ENCODE assay signal across 8 cellular contexts in the genomic region with DNA sequence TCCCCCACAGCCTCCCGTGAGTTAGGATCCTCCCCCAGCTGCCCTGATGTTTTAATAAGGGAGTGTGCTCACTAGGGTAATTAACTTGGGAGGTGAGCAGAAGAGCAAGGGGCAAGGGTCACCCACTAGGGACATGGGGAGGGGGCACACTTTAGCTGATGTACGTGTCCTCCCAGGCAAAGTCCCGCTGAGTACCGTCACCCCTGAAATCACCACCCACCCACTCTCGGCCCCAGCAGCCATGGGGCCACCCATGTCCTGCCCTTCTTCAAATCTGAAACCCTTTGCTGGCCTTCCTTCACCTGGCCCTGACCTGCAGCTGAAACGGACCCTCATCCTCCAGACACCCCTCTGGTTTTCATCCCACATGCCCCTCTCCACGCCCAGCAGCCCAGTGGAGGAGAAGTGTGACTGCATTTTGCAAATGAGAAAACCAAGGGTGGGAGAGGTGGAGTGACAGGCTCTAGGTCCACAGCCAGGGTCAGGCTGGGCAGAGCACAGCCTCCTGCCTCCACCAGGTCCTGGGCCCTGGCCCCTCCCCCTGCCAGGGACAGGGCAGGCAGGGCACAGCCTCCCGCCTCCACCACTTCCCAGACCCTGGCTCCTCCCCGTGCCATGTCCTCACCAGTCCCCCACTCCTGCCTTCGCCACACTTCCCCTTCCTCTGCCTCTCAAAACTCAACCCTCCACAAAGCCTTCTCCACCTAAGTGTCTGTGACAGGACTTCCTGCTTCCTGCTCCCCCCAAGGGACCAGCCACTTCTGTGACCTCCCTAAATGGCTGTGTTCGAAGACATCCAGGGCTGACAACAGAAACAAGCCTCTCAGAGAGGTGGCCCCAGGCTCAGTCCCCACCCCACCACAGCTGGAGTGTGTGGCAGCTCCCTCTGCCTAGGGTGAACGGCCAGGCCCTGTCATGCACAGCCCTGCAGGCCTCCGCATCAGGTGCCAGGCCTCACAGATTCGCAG. TPM values are rescaled to one million over a fixed set of nuclear protein-coding genes. Genes with fewer than 3 reads are reported as not detected.
DNase-seq lines count a peak whose midpoint lies in the region; ATAC-seq and TF ChIP-seq lines count a peak whose summit lies in the region.

No MANE protein-coding gene starts in this region.

- no peaks in the 10 kb centered on the region for H3K36me3 Mint-ChIP-seq in immature natural killer cell

- H3K4me1 ChIP-seq in thymus (ENCODE audit: control insufficient read depth, insufficient read depth, low read length), result peaks cover 14% of the 10 kb centered on the region

- ATAC-seq in GM21447 (IDR thresholded peaks at IDR 0.05; ENCODE audit: unreplicated experiment) (peak; percentile 94), HG03575 (IDR thresholded peaks at IDR 0.05; ENCODE audit: extremely low read depth, insufficient number of reproducible peaks, low FRiP score, unreplicated experiment) (peak; percentile 86)

- peak overlapping the region; percentile 47 to 77 (median 63) for H3K4me3 Mint-ChIP-seq in immature natural killer cell

- H3K4me3 ChIP-seq in thymus (ENCODE audit: low read length), result no peak overlapping the region

- H3K27me3 ChIP-seq in thymus (ENCODE audit: control insufficient read depth, insufficient read depth), result no peaks in the 10 kb centered on the region

- WGBS in thymus, result 61% methylated on average over 14 of the region's 14 CpGs

- no peaks in the 10 kb centered on the region for H3K9me3 Mint-ChIP-seq in immature natural killer cell

- no peaks in the 10 kb centered on the region for H3K9me3 ChIP-seq in thymus (ENCODE audit: control insufficient read depth)

- H3K27ac Mint-ChIP-seq in immature natural killer cell, result peak overlapping the region; percentile 87 to 98 (median 96)

- H3K36me3 ChIP-seq in thymus (ENCODE audit: control insufficient read depth, insufficient read depth), result peaks cover 20% of the 10 kb centered on the region

- peaks cover 0 to 4% (median 0%) of the 10 kb centered on the region in 3 donors for H3K27me3 Mint-ChIP-seq in immature natural killer cell (ENCODE audit: low read depth in 3 of 3)

- H3K4me1 Mint-ChIP-seq in immature natural killer cell, result peaks cover 47 to 49% of the 10 kb centered on the region in 2 donors

- DNase-seq in GM10266 (ENCODE audit: extremely low spot score) (peak; percentile 53), activated T-cell treated with anti-CD3 and anti-CD28 coated beads for 48 hours (ENCODE audit: low read depth) (peak; percentile 12), immature natural killer cell (peak; percentile 70 to 76 (median 74)), cortex of kidney (lab: John Stamatoyannopoulos, UW) (no peak), SW480 (ENCODE audit: low spot score) (no peak)

- peak overlapping the region; percentile 83 for H3K27ac ChIP-seq in thymus (ENCODE audit: low read depth)

- no peak for TF ChIP-seq CTCF in GM10266 (IDR thresholded peaks at IDR 0.05; ENCODE audit: control insufficient read depth, insufficient read depth, low read depth, missing control alignments)

RNA-seq across cellular contexts. Expression of a gene that starts 15.1 kb away (rescaled TPM):
- polyA plus RNA-seq in immature natural killer cell (10 to 100 TPM; 66.6 to 85.2 (median 83.7) TPM), thymus (27.8 TPM)

RNA-seq across cellular contexts. Expression of a gene that starts 39.1 kb away (rescaled TPM):
- polyA plus RNA-seq in immature natural killer cell, result not detected
- polyA plus RNA-seq in thymus, result 0.21 TPM

RNA-seq across cellular contexts. Expression of a gene that starts 50.3 kb away (rescaled TPM):
- polyA plus RNA-seq in immature natural killer cell (1,000 to 10,000 TPM in 1 of 3 donors, 100 to 1,000 TPM in 2; 649 to 1,111 (median 667) TPM), thymus (53.4 TPM)

Comparison
In these comparisons a context has a peak if more than half of its experiments do, and no peak if none do; other contexts are left out.
1. DNase-seq: peak in GM10266 (single experiment), activated T-cell treated with anti-CD3 and anti-CD28 coated beads for 48 hours (single experiment) and immature natural killer cell (3 of 3); none in cortex of kidney (single experiment) and SW480 (single experiment).
2. RNA of a gene that starts 50.3 kb away (polyA plus RNA-seq): 649 to 1,111 TPM in immature natural killer cell; 53.4 TPM in thymus (single experiment); every median in the first group is over 10 times any median in the second.